1 cellular context compared by ENCODE assay signal in genomic region chr1:228121092-228121489, GRCh38.
TF ChIP-seq lines count a peak whose summit lies in the region.
"Not testable (repeated sequence)": the region's sequence is repeated elsewhere in the genome, so short reads cannot be mapped to it uniquely, and the experiment has no call there.

No MANE protein-coding gene starts in this region.

TF ChIP-seq in K562, 482 proteins besides CTCF, POLR2A, EP300 and RAD21:
- not testable (repeated sequence) for TF ChIP-seq PBX2 (CRISPR knock-in tag; IDR thresholded peaks at IDR 0.05; ENCODE audit: low read depth); FOXM1 (CRISPR knock-in tag; IDR thresholded peaks at IDR 0.05; ENCODE audit: low read depth); ATF1 (CRISPR knock-in tag; IDR thresholded peaks at IDR 0.05)
- peak; percentile 52 for TF ChIP-seq PBX2 (tag; conservative IDR thresholded peaks at IDR 0.05; ENCODE audit: low read depth)
- peak in 1 of 2 experiments; percentile 68 for TF ChIP-seq AFF1 (IDR thresholded peaks at IDR 0.05; ENCODE audit: low read depth in 1 of 2, partially characterized antibody in 2 of 2)
- TF ChIP-seq MEIS2 (IDR thresholded peaks at IDR 0.05; ENCODE audit: partially characterized antibody): peak; percentile 70
- peak; percentile 62; the same call in 1 of the 2 replicates for TF ChIP-seq FOXM1 (IDR thresholded peaks at IDR 0.05; ENCODE audit: low read depth)
- TF ChIP-seq ZNF143 (CRISPR knock-in tag; IDR thresholded peaks at IDR 0.05): peak; percentile 49; the same call in 1 of the 2 replicates
- TF ChIP-seq KDM1A (IDR thresholded peaks at IDR 0.05): peak; percentile 77 to 89
- TF ChIP-seq ATF1 (tag; IDR thresholded peaks at IDR 0.05): peak; percentile 37; the same call in 1 of the 2 replicates
- TF ChIP-seq SPI1 (IDR thresholded peaks at IDR 0.05; ENCODE audit: borderline replicate concordance, low read depth, low read length): 0 out of 2 replicates have a peak, but pooled peaks have one; percentile 6
- peak; percentile 4 for TF ChIP-seq NFYB (IDR thresholded peaks at IDR 0.05; ENCODE audit: extremely low read depth, insufficient read length)
- TF ChIP-seq HDAC2 (IDR thresholded peaks at IDR 0.05): 0 out of 2 replicates have a peak, but pooled peaks have one; percentile 50
- peak; percentile 58; the same call in 1 of the 2 replicates for TF ChIP-seq PKNOX1 (IDR thresholded peaks at IDR 0.05)
TF ChIP-seq in K562: peak in this region for 11; not testable (repeated sequence) for 471.
